ENCODE assay signal across 26 cellular contexts in the genomic region with DNA sequence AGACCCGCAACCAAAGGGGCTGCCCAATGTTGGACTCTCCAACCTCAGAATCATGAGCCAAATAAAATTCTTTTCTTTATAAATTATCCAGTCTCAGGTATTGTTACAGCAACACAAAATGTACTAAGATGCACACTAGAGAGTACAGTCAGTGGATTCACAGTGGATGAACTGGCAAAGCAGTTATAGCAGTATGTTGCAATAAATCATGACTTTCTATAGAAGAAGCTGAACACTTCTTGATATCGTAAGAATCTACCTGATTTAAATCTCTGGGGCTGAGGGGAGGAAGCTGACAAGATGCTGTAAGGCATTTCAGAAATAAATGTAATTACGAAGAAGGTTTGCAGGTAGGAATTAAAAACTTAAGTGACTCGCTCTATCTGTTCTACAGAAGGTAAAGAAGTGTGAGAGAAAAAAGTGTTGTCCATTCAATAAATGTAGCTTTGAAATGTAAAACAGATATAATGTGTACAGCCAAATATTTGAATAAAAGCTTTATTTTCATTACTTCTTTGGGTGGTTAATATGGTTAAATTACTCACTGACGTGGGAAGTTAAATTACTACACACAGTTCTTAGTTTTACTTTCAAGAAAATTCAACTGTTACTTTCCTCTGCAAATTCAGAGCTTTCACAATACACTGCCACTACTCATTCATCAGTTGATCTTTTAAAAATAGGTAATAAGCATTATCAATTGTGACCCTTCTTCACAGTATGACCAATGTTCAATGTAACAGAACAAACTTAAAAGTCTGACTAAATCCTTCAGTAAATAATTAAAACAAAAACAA. TPM values are rescaled to one million over a fixed set of nuclear protein-coding genes. Genes with fewer than 3 reads are reported as not detected.
A peak's percentile ranks its signal among the peaks of the same experiment; 100 is the strongest.
DNase-seq lines count a peak whose midpoint lies in the region; ATAC-seq and TF ChIP-seq lines count a peak whose summit lies in the region.
"Had no signal": no experiment of that assay in that cellular context is flagged by ENCODE, and none has a peak within 500 bp of the region (broad histone marks: within the 10 kb centered on the region; RNA-seq: fewer than 3 reads in every experiment).

No MANE protein-coding gene starts in this region.

- no peaks in the 10 kb centered on the region for H3K27me3 ChIP-seq in lower lobe of right lung (ENCODE audit: low read depth)
- H3K27me3 ChIP-seq: MG63 had no signal

- H3K9me3 Mint-ChIP-seq in activated naive CD8-positive, alpha-beta T cell (ENCODE audit: low read depth): no peaks in the 10 kb centered on the region
- H3K9me3 Mint-ChIP-seq in natural killer cell: no peaks in the 10 kb centered on the region
- H3K9me3 Mint-ChIP-seq: CD4-positive, alpha-beta T cell; endodermal cell; type B pancreatic cell had no signal

- no peak for ATAC-seq in natural killer cell
- ATAC-seq in lower lobe of right lung: no peak
- ATAC-seq: left ventricle myocardium superior, right cardiac atrium had no signal

- H3K36me3 Mint-ChIP-seq in activated naive CD8-positive, alpha-beta T cell: peaks cover 2% of the 10 kb centered on the region
- no peaks in the 10 kb centered on the region for H3K36me3 Mint-ChIP-seq in natural killer cell

- in situ Hi-C loops in GM13976 (cut with MboI; ENCODE audit: low sequenced_read_pairs, unreplicated experiment): no loop called here

- peaks cover 78% of the 10 kb centered on the region for H3K4me1 ChIP-seq in lower lobe of right lung

- POLR2A ChIA-PET in GM10248 (lab: Yijun Ruan, JAX): no interaction called here

- peak; percentile 36 for DNase-seq in NOMO-1 treated with DMSO at 0.1 percent for 48 hours (lab: John Stamatoyannopoulos, UW; ENCODE audit: unreplicated experiment)
- no peak for DNase-seq in NOMO-1 treated with dmso at 0.1 percent for 144 hours (lab: John Stamatoyannopoulos, UW; ENCODE audit: unreplicated experiment)
- DNase-seq in GM10248 (ENCODE audit: extremely low spot score): peak; percentile 10
- no peak for DNase-seq in natural killer cell
- no peak for DNase-seq in NCI-H1417 (lab: John Stamatoyannopoulos, UW)
- DNase-seq in lower lobe of right lung: no peak
- DNase-seq in GM13976 (ENCODE audit: low spot score): no peak
- DNase-seq: 8988T; activated CD4-positive, alpha-beta T cell treated with anti-CD3 and anti-CD28 coated beads for 1 hour; activated gamma-delta T cell treated with Interleukin-2 at 50 U/mL for 16 hours; CD4-positive, alpha-beta T cell; DMS 273 treated with DMSO at 0.1 percent for 48 hours; endodermal cell; GM23248; KBM-7; left ventricle myocardium superior; MG63; midbrain; NCI-H146; NCI-H510A; right cardiac atrium; SHP77; stimulated activated CD4-positive, alpha-beta T cell treated with anti-CD3 and anti-CD28 coated beads, Interleukin-15, amount 100 ng/mL, for 24 hours had no signal

- H3K27ac ChIP-seq in lower lobe of right lung: no peak overlapping the region
- H3K27ac ChIP-seq: coronary artery, GM23248 had no signal

- intact Hi-C loops in natural killer cell (cut with micrococcal nuclease) (no loop called here), lower lobe of right lung (cut with DNase I) (no loop called here)

- H3K4me3 ChIP-seq in lower lobe of right lung: no peak overlapping the region
- H3K4me3 ChIP-seq: coronary artery, GM23248, MG63 had no signal

- CTCF ChIA-PET in GM10248 (lab: Yijun Ruan, JAX): interaction anchor here (1.1 to 1.7 kb wide), 2 partner anchors 8 to 25 kb away, joined by 3 to 5 read pairs; no protein-coding TSS in a partner anchor

- H3K4me3 Mint-ChIP-seq in activated naive CD8-positive, alpha-beta T cell: peak overlapping the region; percentile 14
- H3K4me3 Mint-ChIP-seq in natural killer cell: no peak overlapping the region
- H3K4me3 Mint-ChIP-seq: CD4-positive, alpha-beta T cell; endodermal cell; type B pancreatic cell had no signal

- TF ChIP-seq CTCF in GM10248 (IDR thresholded peaks at IDR 0.05; ENCODE audit: control extremely low read depth, extremely low read depth, low read depth, missing control alignments) (no peak), natural killer cell (IDR thresholded peaks at IDR 0.05) (no peak), lower lobe of right lung (IDR thresholded peaks at IDR 0.05) (no peak), GM13976 (IDR thresholded peaks at IDR 0.05; ENCODE audit: borderline replicate concordance, control extremely low read depth, extremely low read depth, insufficient read depth, missing control alignments) (no peak)

- peak overlapping the region; percentile 70 for H3K27ac Mint-ChIP-seq in activated naive CD8-positive, alpha-beta T cell
- peak overlapping the region; percentile 8 to 62 for H3K27ac Mint-ChIP-seq in natural killer cell
- H3K27ac Mint-ChIP-seq: CD4-positive, alpha-beta T cell; endodermal cell; type B pancreatic cell had no signal

- no peaks in the 10 kb centered on the region for H3K27me3 Mint-ChIP-seq in activated naive CD8-positive, alpha-beta T cell
- H3K27me3 Mint-ChIP-seq in natural killer cell (ENCODE audit: low read depth in 2 of 2): no peaks in the 10 kb centered on the region
- H3K27me3 Mint-ChIP-seq: CD4-positive, alpha-beta T cell; type B pancreatic cell had no signal

- peaks cover 90% of the 10 kb centered on the region for H3K4me1 Mint-ChIP-seq in activated naive CD8-positive, alpha-beta T cell (ENCODE audit: low read depth)
- H3K4me1 Mint-ChIP-seq in natural killer cell: peaks cover 85 to 92% of the 10 kb centered on the region in 2 donors

- H3K36me3 ChIP-seq in lower lobe of right lung: no peaks in the 10 kb centered on the region
- H3K36me3 ChIP-seq: MG63 had no signal

- no peaks in the 10 kb centered on the region for H3K9me3 ChIP-seq in lower lobe of right lung
- H3K9me3 ChIP-seq: MG63 had no signal

RNA-seq across cellular contexts. Expression of a gene that starts 37.2 kb away (rescaled TPM):
- total RNA-seq in natural killer cell (10 to 100 TPM; 10.2 to 12.0 (median 11.0) TPM), lower lobe of right lung (19.7 TPM)

Comparison
In these comparisons a context has a peak if more than half of its experiments do, and no peak if none do; other contexts are left out.
1. DNase-seq: peak in NOMO-1 treated with DMSO at 0.1 percent for 48 hours (single experiment) and GM10248 (single experiment); none in NOMO-1 treated with dmso at 0.1 percent for 144 hours (single experiment), natural killer cell (single experiment), NCI-H1417 (0 of 3), lower lobe of right lung (single experiment) and GM13976 (single experiment).